Comparison of ENCODE assay signal across 1 cellular context in the genomic region with DNA sequence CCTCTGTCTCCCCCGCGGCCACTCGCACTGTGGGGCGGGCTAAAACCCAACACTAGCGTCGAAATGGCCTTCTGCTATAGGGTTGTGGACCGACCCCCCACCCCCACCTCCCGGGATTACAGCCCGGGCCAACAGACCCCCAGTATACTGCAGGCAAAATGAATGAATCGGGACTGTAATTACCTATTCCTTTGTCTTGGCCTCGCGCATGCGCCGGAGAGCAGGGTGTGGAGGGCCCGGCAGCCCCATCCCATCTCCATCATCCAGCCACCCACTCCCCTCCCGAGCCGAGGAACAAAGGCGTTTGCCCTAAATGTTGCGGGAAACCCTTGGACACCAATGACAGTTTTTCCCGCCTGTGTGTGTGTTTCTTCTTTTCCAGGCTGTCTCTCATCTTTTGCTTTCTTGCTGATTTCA.
TF ChIP-seq lines count a peak whose summit lies in the region.

No MANE protein-coding gene starts in this region.

TF ChIP-seq in GM23338, 12 proteins besides CTCF, POLR2A, EP300 and RAD21 (continued from another document):
- TF ChIP-seq, protein P1, sequence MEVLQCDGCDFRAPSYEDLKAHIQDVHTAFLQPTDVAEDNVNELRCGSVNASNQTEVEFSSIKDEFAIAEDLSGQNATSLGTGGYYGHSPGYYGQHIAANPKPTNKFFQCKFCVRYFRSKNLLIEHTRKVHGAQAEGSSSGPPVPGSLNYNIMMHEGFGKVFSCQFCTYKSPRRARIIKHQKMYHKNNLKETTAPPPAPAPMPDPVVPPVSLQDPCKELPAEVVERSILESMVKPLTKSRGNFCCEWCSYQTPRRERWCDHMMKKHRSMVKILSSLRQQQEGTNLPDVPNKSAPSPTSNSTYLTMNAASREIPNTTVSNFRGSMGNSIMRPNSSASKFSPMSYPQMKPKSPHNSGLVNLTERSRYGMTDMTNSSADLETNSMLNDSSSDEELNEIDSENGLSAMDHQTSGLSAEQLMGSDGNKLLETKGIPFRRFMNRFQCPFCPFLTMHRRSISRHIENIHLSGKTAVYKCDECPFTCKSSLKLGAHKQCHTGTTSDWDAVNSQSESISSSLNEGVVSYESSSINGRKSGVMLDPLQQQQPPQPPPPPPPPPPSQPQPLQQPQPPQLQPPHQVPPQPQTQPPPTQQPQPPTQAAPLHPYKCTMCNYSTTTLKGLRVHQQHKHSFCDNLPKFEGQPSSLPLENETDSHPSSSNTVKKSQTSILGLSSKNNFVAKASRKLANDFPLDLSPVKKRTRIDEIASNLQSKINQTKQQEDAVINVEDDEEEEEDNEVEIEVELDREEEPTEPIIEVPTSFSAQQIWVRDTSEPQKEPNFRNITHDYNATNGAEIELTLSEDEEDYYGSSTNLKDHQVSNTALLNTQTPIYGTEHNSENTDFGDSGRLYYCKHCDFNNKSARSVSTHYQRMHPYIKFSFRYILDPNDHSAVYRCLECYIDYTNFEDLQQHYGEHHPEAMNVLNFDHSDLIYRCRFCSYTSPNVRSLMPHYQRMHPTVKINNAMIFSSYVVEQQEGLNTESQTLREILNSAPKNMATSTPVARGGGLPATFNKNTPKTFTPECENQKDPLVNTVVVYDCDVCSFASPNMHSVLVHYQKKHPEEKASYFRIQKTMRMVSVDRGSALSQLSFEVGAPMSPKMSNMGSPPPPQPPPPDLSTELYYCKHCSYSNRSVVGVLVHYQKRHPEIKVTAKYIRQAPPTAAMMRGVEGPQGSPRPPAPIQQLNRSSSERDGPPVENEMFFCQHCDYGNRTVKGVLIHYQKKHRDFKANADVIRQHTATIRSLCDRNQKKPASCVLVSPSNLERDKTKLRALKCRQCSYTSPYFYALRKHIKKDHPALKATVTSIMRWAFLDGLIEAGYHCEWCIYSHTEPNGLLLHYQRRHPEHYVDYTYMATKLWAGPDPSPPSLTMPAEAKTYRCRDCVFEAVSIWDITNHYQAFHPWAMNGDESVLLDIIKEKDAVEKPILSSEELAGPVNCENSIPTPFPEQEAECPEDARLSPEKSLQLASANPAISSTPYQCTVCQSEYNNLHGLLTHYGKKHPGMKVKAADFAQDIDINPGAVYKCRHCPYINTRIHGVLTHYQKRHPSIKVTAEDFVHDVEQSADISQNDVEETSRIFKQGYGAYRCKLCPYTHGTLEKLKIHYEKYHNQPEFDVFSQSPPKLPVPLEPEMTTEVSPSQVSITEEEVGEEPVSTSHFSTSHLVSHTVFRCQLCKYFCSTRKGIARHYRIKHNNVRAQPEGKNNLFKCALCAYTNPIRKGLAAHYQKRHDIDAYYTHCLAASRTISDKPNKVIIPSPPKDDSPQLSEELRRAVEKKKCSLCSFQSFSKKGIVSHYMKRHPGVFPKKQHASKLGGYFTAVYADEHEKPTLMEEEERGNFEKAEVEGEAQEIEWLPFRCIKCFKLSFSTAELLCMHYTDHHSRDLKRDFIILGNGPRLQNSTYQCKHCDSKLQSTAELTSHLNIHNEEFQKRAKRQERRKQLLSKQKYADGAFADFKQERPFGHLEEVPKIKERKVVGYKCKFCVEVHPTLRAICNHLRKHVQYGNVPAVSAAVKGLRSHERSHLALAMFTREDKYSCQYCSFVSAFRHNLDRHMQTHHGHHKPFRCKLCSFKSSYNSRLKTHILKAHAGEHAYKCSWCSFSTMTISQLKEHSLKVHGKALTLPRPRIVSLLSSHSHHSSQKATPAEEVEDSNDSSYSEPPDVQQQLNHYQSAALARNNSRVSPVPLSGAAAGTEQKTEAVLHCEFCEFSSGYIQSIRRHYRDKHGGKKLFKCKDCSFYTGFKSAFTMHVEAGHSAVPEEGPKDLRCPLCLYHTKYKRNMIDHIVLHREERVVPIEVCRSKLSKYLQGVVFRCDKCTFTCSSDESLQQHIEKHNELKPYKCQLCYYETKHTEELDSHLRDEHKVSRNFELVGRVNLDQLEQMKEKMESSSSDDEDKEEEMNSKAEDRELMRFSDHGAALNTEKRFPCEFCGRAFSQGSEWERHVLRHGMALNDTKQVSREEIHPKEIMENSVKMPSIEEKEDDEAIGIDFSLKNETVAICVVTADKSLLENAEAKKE (CRISPR knock-in tag; IDR thresholded peaks at IDR 0.05), result no peak
- no peak for TF ChIP-seq NANOG (IDR thresholded peaks at IDR 0.05; ENCODE audit: borderline replicate concordance)
- no peak for TF ChIP-seq CREB1 (CRISPR knock-in tag; IDR thresholded peaks at IDR 0.05; ENCODE audit: low read depth)
- no peak for TF ChIP-seq EZH2phosphoT487 (IDR thresholded peaks at IDR 0.05; ENCODE audit: unreplicated experiment)
- TF ChIP-seq ZNF331 (CRISPR knock-in tag; IDR thresholded peaks at IDR 0.05; ENCODE audit: low read depth), result no peak
- TF ChIP-seq EZH2 (IDR thresholded peaks at IDR 0.05; ENCODE audit: low read depth, unreplicated experiment), result no peak
- no peak; the same call in none of the 2 replicates for TF ChIP-seq POLR2AphosphoS5 (IDR thresholded peaks at IDR 0.05; ENCODE audit: low read depth)
